Comparison of ENCODE assay signal across 31 cellular contexts in genomic region chr9:135562235-135562745, GRCh38. TPM values are rescaled to one million over a fixed set of nuclear protein-coding genes. Genes with fewer than 3 reads are reported as not detected.
"Had no signal": no experiment of that assay in that cellular context is flagged by ENCODE, and none has a peak within 500 bp of the region (broad histone marks: within the 10 kb centered on the region; RNA-seq: fewer than 3 reads in every experiment).

No MANE protein-coding gene starts in this region.

- ATAC-seq: activated CD4-positive, CD25-positive, alpha-beta regulatory T cell treated with anti-CD3 and anti-CD28 coated beads, Interleukin-2, amount 50 U/mL, for 24 hours; activated CD8-positive, alpha-beta T cell treated with anti-CD3 and anti-CD28 coated beads for 36 hours; activated T-cell treated with anti-CD3 and anti-CD28 coated beads, Interleukin-2, amount 50 U/mL, for 4 hours; activated T-helper 17 cell treated with anti-CD3 and anti-CD28 coated beads, Interleukin-2, amount 50 U/mL, for 72 hours; effector memory CD8-positive, alpha-beta T cell; foreskin keratinocyte; gastrocnemius medialis; T-helper 17 cell had no signal

- H3K27ac ChIP-seq: brain microvascular endothelial cell, coronary artery, dorsolateral prefrontal cortex, esophagus muscularis mucosa, foreskin keratinocyte, gastrocnemius medialis, WERI-Rb-1 had no signal

- H3K36me3 ChIP-seq: brain microvascular endothelial cell, esophagus muscularis mucosa, gastrocnemius medialis, WERI-Rb-1 had no signal

- DNase-seq: activated B cell treated with CpG ODN at 0.5 μM for 24 hours; activated CD4-positive, alpha-beta T cell treated with anti-CD3 and anti-CD28 coated beads for 48 hours; activated CD4-positive, alpha-beta T cell treated with anti-CD3 and anti-CD28 coated beads, Interleukin-2, amount 50 U/mL, for 1 hour; activated CD4-positive, alpha-beta T cell treated with anti-CD3 and anti-CD28 coated beads, Interleukin-2, amount 50 U/mL, for 48 hours; activated CD8-positive, alpha-beta T cell treated with anti-CD3 and anti-CD28 coated beads for 36 hours; activated effector memory CD4-positive, alpha-beta T cell treated with Interleukin-2 at 50 U/mL for 16 hours; activated gamma-delta T cell treated with Interleukin-2 at 50 U/mL for 16 hours; activated naive CD4-positive, alpha-beta T cell treated with anti-CD3 and anti-CD28 coated beads, Interleukin-2, amount 50 U/mL, for 16 hours; activated naive CD4-positive, alpha-beta T cell treated with Interleukin-2 at 50 U/mL for 16 hours; activated T-cell treated with anti-CD3 and anti-CD28 coated beads, Interleukin-2, amount 50 U/mL, for 4 hours; amniotic stem cell; anterior cingulate cortex; brain microvascular endothelial cell; dorsolateral prefrontal cortex; effector CD4-positive, alpha-beta T cell; effector memory CD8-positive, alpha-beta T cell; foreskin keratinocyte; gastrocnemius medialis; T-helper 1 cell; T-helper 17 cell; T1000; WERI-Rb-1 had no signal

- FAIRE-seq: astrocyte, bronchial epithelial cell had no signal

- H3K9me3 ChIP-seq: gastrocnemius medialis had no signal

- H3K4me3 ChIP-seq: coronary artery, dorsolateral prefrontal cortex, esophagus muscularis mucosa, gastrocnemius medialis had no signal

- H3K4me1 ChIP-seq: esophagus muscularis mucosa, foreskin keratinocyte, gastrocnemius medialis had no signal

- H3K27me3 ChIP-seq: brain microvascular endothelial cell, foreskin keratinocyte had no signal

RNA-seq across cellular contexts. Expression of gene PAEP, which starts 0.7 kb away (rescaled TPM):
- total RNA-seq: activated B cell treated with CpG ODN at 0.5 μM for 24 hours; activated CD8-positive, alpha-beta T cell treated with anti-CD3 and anti-CD28 coated beads for 36 hours; activated T-cell treated with anti-CD3 and anti-CD28 coated beads, Interleukin-2, amount 50 U/mL, for 4 hours; activated T-helper 17 cell treated with anti-CD3 and anti-CD28 coated beads, Interleukin-2, amount 50 U/mL, for 72 hours; bronchial epithelial cell; cardiac septum; cerebellum; dorsolateral prefrontal cortex; esophagus muscularis mucosa; foreskin keratinocyte; gastrocnemius medialis; T-helper 17 cell had no signal
- polyA plus RNA-seq: adipose tissue, foreskin keratinocyte had no signal

RNA-seq across cellular contexts. Expression of gene OBP2A, which starts 16.4 kb away (rescaled TPM):
- total RNA-seq: activated B cell treated with CpG ODN at 0.5 μM for 24 hours; activated CD8-positive, alpha-beta T cell treated with anti-CD3 and anti-CD28 coated beads for 36 hours; activated T-cell treated with anti-CD3 and anti-CD28 coated beads, Interleukin-2, amount 50 U/mL, for 4 hours; activated T-helper 17 cell treated with anti-CD3 and anti-CD28 coated beads, Interleukin-2, amount 50 U/mL, for 72 hours; astrocyte; bronchial epithelial cell; cardiac septum; cerebellum; esophagus muscularis mucosa; foreskin keratinocyte; gastrocnemius medialis; T-helper 17 cell had no signal
- polyA plus RNA-seq: adipose tissue, foreskin keratinocyte had no signal

RNA-seq across cellular contexts. Expression of gene LCN1, which starts 41.0 kb away (rescaled TPM):
- total RNA-seq: activated B cell treated with CpG ODN at 0.5 μM for 24 hours; activated CD8-positive, alpha-beta T cell treated with anti-CD3 and anti-CD28 coated beads for 36 hours; activated T-cell treated with anti-CD3 and anti-CD28 coated beads, Interleukin-2, amount 50 U/mL, for 4 hours; activated T-helper 17 cell treated with anti-CD3 and anti-CD28 coated beads, Interleukin-2, amount 50 U/mL, for 72 hours; astrocyte; bronchial epithelial cell; cardiac septum; cerebellum; esophagus muscularis mucosa; foreskin keratinocyte; gastrocnemius medialis; T-helper 17 cell had no signal
- polyA plus RNA-seq: adipose tissue, foreskin keratinocyte had no signal
